In the genomic region with DNA sequence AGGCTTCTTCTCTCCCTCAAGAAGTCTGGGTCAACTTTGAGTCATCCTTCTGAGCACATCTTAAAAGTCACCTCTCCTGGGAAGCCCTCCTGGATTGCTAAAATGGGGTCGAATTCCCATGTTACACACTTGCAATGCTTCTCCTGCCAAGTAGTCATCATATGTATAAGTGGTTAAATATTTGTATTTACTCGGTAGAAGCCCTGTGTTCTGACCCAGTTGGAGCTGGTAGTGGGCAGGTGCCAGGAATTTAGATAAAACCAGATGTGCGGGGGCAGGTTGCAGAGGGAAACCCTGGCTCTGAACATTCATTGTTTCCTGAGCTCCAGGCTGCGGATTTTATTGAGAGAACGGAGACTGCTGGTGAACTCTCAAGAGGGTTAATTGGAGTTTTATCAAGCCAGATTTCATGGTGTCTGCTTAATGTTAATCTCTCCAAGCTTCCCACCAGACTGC, we compare ENCODE assay signal across 19 cellular contexts. TPM values are rescaled to one million over a fixed set of nuclear protein-coding genes. Genes with fewer than 3 reads are reported as not detected.
DNase-seq lines count a peak whose midpoint lies in the region; ATAC-seq, FAIRE-seq and TF ChIP-seq lines count a peak whose summit lies in the region.
"Had no signal": no experiment of that assay in that cellular context is flagged by ENCODE, and none has a peak within 500 bp of the region (broad histone marks: within the 10 kb centered on the region; RNA-seq: fewer than 3 reads in every experiment).

No MANE protein-coding gene starts in this region.

- CTCF ChIA-PET in K562 (lab: Yijun Ruan, JAX; ENCODE audit: low intra/inter-chr PET ratio) = interaction anchor here (0.6 to 6.5 kb wide), 3 partner anchors 89 to 667 kb away, joined by 4 to 147 read pairs (median 5); no protein-coding TSS in a partner anchor

- TF ChIP-seq CTCF in K562 (IDR thresholded peaks at IDR 0.05 in 2 of 3, conservative IDR thresholded peaks at IDR 0.05 in 1 of 3; ENCODE audit: insufficient read depth in 2 of 3, low read depth in 1 of 3, low read length in 3 of 3) (no peak), omental fat pad (IDR thresholded peaks at IDR 0.05) (no peak)

- WGBS in K562 (ENCODE audit: insufficient coverage, low coverage, missing lambda C conversion rate) = 8% methylated on average over 5 of the region's 5 CpGs

- H3K9me3 ChIP-seq in BLaER1 = no peaks in the 10 kb centered on the region
- no peaks in the 10 kb centered on the region for H3K9me3 ChIP-seq in Karpas-422 (ENCODE audit: low read length)
- no peaks in the 10 kb centered on the region for H3K9me3 ChIP-seq in K562 (replicated peaks; ENCODE audit: control insufficient read depth, insufficient read depth, low read depth, low read length)
- H3K9me3 ChIP-seq: mucosa of descending colon, pancreas, spleen had no signal

- no peak for FAIRE-seq in K562 (lab: Jason Lieb, UNC)
- FAIRE-seq: GM12891, kidney, pancreas had no signal

- no peaks in the 10 kb centered on the region for H3K9me1 ChIP-seq in K562 (ENCODE audit: control insufficient read depth, insufficient read depth, low read length)

- H3K4me1 ChIP-seq in BLaER1 = peaks cover 73% of the 10 kb centered on the region
- H3K4me1 ChIP-seq in Karpas-422 (ENCODE audit: low read length) = peaks cover 6% of the 10 kb centered on the region
- H3K4me1 ChIP-seq in K562 (replicated peaks in 1 of 2; ENCODE audit: control insufficient read depth in 2 of 2, insufficient read depth in 2 of 2, low read length in 2 of 2) = peaks cover 12 to 21% of the 10 kb centered on the region in 2 experiments; a peak in 3 of 5 replicates

- H3K9me3 Mint-ChIP-seq in activated naive CD4-positive, alpha-beta T cell treated with anti-CD3 and anti-CD28 coated beads, Interleukin-2, amount 50 U/mL, for 72 hours = no peaks in the 10 kb centered on the region
- H3K9me3 Mint-ChIP-seq: activated naive CD8-positive, alpha-beta T cell treated with anti-CD3 and anti-CD28 coated beads, Interleukin-2, amount 10 ng/mL, durations not matched to agents 7 days and 5 days; CD8-positive, alpha-beta T cell; H9; stimulated activated naive CD8-positive, alpha-beta T cell treated with anti-CD3 and anti-CD28 coated beads, Interleukin-15, Interleukin-2, amounts not matched to agents 100 ng/mL and 50 ng/mL, for 24 hours; T-cell had no signal

- H3K27ac Mint-ChIP-seq in activated naive CD4-positive, alpha-beta T cell treated with anti-CD3 and anti-CD28 coated beads, Interleukin-2, amount 50 U/mL, for 72 hours = no peak overlapping the region
- H3K27ac Mint-ChIP-seq: activated naive CD8-positive, alpha-beta T cell treated with anti-CD3 and anti-CD28 coated beads, Interleukin-2, amount 10 ng/mL, durations not matched to agents 7 days and 5 days; CD8-positive, alpha-beta T cell; H9; stimulated activated naive CD8-positive, alpha-beta T cell treated with anti-CD3 and anti-CD28 coated beads, Interleukin-15, Interleukin-2, amounts not matched to agents 100 ng/mL and 50 ng/mL, for 24 hours; T-cell had no signal

- no TSS peak for BruUV-seq in K562 (replicated peaks; lab: Mats Ljungman, UMichigan)

- no peak overlapping the region for H3K4me3 ChIP-seq in BLaER1
- no peak overlapping the region for H3K4me3 ChIP-seq in Karpas-422 (ENCODE audit: low read length)
- no peak overlapping the region for H3K4me3 ChIP-seq in K562
- H3K4me3 ChIP-seq: mucosa of descending colon, pancreas, spleen had no signal

- H3K79me2 ChIP-seq in Karpas-422 (ENCODE audit: low read length) (no peaks in the 10 kb centered on the region), K562 (ENCODE audit: control insufficient read depth, insufficient read depth, low read length) (no peaks in the 10 kb centered on the region)

- H3K36me3 ChIP-seq in BLaER1 (no peaks in the 10 kb centered on the region), Karpas-422 (ENCODE audit: insufficient read depth, low read length) (no peaks in the 10 kb centered on the region), K562 (ENCODE audit: control insufficient read depth, insufficient read depth, low read length) (no peaks in the 10 kb centered on the region)
- H3K36me3 ChIP-seq: pancreas, spleen had no signal

- H3K27me3 ChIP-seq in BLaER1 (no peaks in the 10 kb centered on the region), Karpas-422 (ENCODE audit: low read length) (no peaks in the 10 kb centered on the region), K562 (ENCODE audit: control insufficient read depth in 2 of 2, insufficient read depth in 2 of 2, low read length in 2 of 2) (peaks cover 8 to 24% of the 10 kb centered on the region in 2 experiments; a peak in 3 of 5 replicates)
- H3K27me3 ChIP-seq: pancreas had no signal

- TF ChIP-seq RAD21 in K562 (CRISPR knock-in tag; conservative IDR thresholded peaks at IDR 0.05 in 1 of 2, IDR thresholded peaks at IDR 0.05 in 1 of 2) = no peak

- in situ Hi-C loops in K562 (cut with MboI) = loop anchor here (5.0 kb wide), 1 partner anchor 92 kb away; no protein-coding TSS in a partner anchor

- no peak for TF ChIP-seq POLR2A in K562 (conservative IDR thresholded peaks at IDR 0.05)

- intact Hi-C loops in K562 (cut with micrococcal nuclease) = no loop called here

- no peaks in the 10 kb centered on the region for H3K36me3 Mint-ChIP-seq in activated naive CD4-positive, alpha-beta T cell treated with anti-CD3 and anti-CD28 coated beads, Interleukin-2, amount 50 U/mL, for 72 hours
- H3K36me3 Mint-ChIP-seq: activated naive CD8-positive, alpha-beta T cell treated with anti-CD3 and anti-CD28 coated beads, Interleukin-2, amount 10 ng/mL, durations not matched to agents 7 days and 5 days; T-cell had no signal

- ATAC-seq in K562 (no peak), omental fat pad (ENCODE audit: low FRiP score) (peak; percentile 40)
- no peak for ATAC-seq in activated naive CD4-positive, alpha-beta T cell treated with anti-CD3 and anti-CD28 coated beads, Interleukin-2, amount 50 U/mL, for 72 hours
- ATAC-seq: CD8-positive, alpha-beta T cell; mucosa of descending colon; pancreas; PC-3; T-cell had no signal

- H3K27ac ChIP-seq in BLaER1 (peak overlapping the region; percentile 67), Karpas-422 (ENCODE audit: low read length) (no peak overlapping the region), K562 (ENCODE audit: extremely low read depth, low read depth, low read length) (no peak overlapping the region)
- H3K27ac ChIP-seq: pancreas, spleen had no signal

- H2AFZ ChIP-seq in Karpas-422 (ENCODE audit: low read length) = no peak overlapping the region
- no peak overlapping the region for H2AFZ ChIP-seq in K562 (ENCODE audit: low read depth, low read length)

- DNase-seq in Karpas-422 = peak; percentile 24
- no peak for DNase-seq in K562 (ENCODE audit: extremely low read depth in 1 of 4, low spot score in 3 of 4)
- no peak for DNase-seq in omental fat pad (ENCODE audit: low spot score)
- DNase-seq in occipital lobe (lab: John Stamatoyannopoulos, UW) = no peak
- no peak for DNase-seq in activated naive CD4-positive, alpha-beta T cell treated with anti-CD3 and anti-CD28 coated beads, Interleukin-2, amount 50 U/mL, for 72 hours (ENCODE audit: low spot score in 2 of 2)
- no peak for DNase-seq in cerebellar cortex (ENCODE audit: low spot score)
- DNase-seq: activated CD8-positive, alpha-beta memory T cell treated with anti-CD3 and anti-CD28 coated beads, Interleukin-2, amount 50 U/mL, for 48 hours; activated naive CD8-positive, alpha-beta T cell treated with anti-CD3 and anti-CD28 coated beads, Interleukin-2, amount 10 ng/mL, durations not matched to agents 7 days and 5 days; CD8-positive, alpha-beta T cell; H9; kidney; mucosa of descending colon; PC-3; spleen; T-cell had no signal

- H3K9me2 ChIP-seq in Karpas-422 (replicated peaks; ENCODE audit: insufficient read depth, low read length) = no peaks in the 10 kb centered on the region

- H3K9ac ChIP-seq in BLaER1 = peak overlapping the region; percentile 56; the same call in 1 of the 2 replicates
- H3K9ac ChIP-seq in Karpas-422 (ENCODE audit: low read length) = no peak overlapping the region
- H3K9ac ChIP-seq in K562 (ENCODE audit: insufficient read depth in 1 of 2, low read depth in 2 of 2, low read length in 2 of 2) = no peak overlapping the region; a peak in 1 of 4 replicates

- TF ChIP-seq EP300 in K562 (IDR thresholded peaks at IDR 0.05; ENCODE audit: low read length) = no peak

- peak overlapping the region; percentile 81 for H3K4me2 ChIP-seq in BLaER1
- H3K4me2 ChIP-seq in Karpas-422 (ENCODE audit: low read depth, low read length, poor library complexity, severe bottlenecking) = no peak overlapping the region
- H3K4me2 ChIP-seq in K562 (ENCODE audit: insufficient read depth, low read length) = no peak overlapping the region; the same call in 1 of the 2 replicates

- no peaks in the 10 kb centered on the region for H4K20me1 ChIP-seq in BLaER1
- H4K20me1 ChIP-seq in Karpas-422 (ENCODE audit: insufficient read depth, low read depth, low read length) = no peaks in the 10 kb centered on the region
- peaks cover 4% of the 10 kb centered on the region; the same call in 1 of the 2 replicates for H4K20me1 ChIP-seq in K562 (replicated peaks; ENCODE audit: control insufficient read depth, insufficient read depth, low read length)

- POLR2A ChIA-PET in K562 (lab: Yijun Ruan, JAX) = interaction anchor here (0.6 to 1.3 kb wide), 5 partner anchors 12 to 81 kb away, joined by 3 to 4 read pairs (median 3); no protein-coding TSS in a partner anchor

RNA-seq across cellular contexts. Expression of a gene that starts 52.8 kb away (rescaled TPM):
- total RNA-seq in Karpas-422 (2014; rRNA removed; shearing (Covaris generic); ENCODE audit: low replicate concordance) = 1,479 and 2,277 TPM in 2 replicates
- total RNA-seq in K562 (2011; cell fraction: chromatin; rRNA removed; ENCODE audit: low replicate concordance) = 326 and 345 TPM in 2 replicates
- total RNA-seq in K562 (2011; cell fraction: nucleolus; rRNA removed) = 341 and 370 TPM in 2 replicates
- 557 and 1,073 TPM in 2 replicates for total RNA-seq in K562 (2011; cell fraction: nucleoplasm; rRNA removed)
- total RNA-seq in K562 (2014; rRNA removed) = 3,111 and 3,495 TPM in 2 replicates
- 3,683 and 3,950 TPM in 2 replicates for total RNA-seq in K562 (2014; rRNA removed; fragmentation: Illumina TruSeq; extraction: Trizol)
- total RNA-seq in K562 (2015; rRNA removed; fragmentation: Illumina TruSeq; extraction: Trizol) = 3,549 and 3,642 TPM in 2 replicates
- total RNA-seq in K562 (2021) = 1,751 and 1,781 TPM in 2 replicates
- 2,818 and 2,821 TPM in 2 replicates for polyA plus RNA-seq in K562 (2011; rRNA removed)
- 831 and 2,063 TPM in 2 replicates for polyA plus RNA-seq in K562 (2011; cell fraction: cytosol; rRNA removed)
- polyA plus RNA-seq in K562 (2011; cell fraction: nucleus; rRNA removed) = 469 and 968 TPM in 2 replicates
- polyA plus RNA-seq in K562 (2012) = 3,491 and 4,910 TPM in 2 replicates
- polyA plus RNA-seq in K562 (2014; fragmentation: Illumina TruSeq; extraction: Trizol) = 3,852 and 4,443 TPM in 2 replicates
- 1,000 to 10,000 TPM; 2,542 to 2,758 TPM for polyA plus RNA-seq in K562 (2014; fragmentation: Nextera tagmentation; extraction: Ambion mirVana)
- polyA plus RNA-seq in K562 (2014; rRNA removed) = 4,338 and 4,526 TPM in 2 replicates
- 1,269 and 1,421 TPM in 2 replicates for polyA minus RNA-seq in K562 (2011; rRNA and poly(A)+ RNA removed)
- 631 and 637 TPM in 2 replicates for polyA minus RNA-seq in K562 (2011; cell fraction: cytosol; rRNA and poly(A)+ RNA removed)
- 128 and 273 TPM in 2 replicates for polyA minus RNA-seq in K562 (2011; cell fraction: nucleus; rRNA and poly(A)+ RNA removed)
- total RNA-seq in omental fat pad = 1,000 to 10,000 TPM in 2 of 4 donors, 100 to 1,000 TPM in 2; 867 to 1,131 (median 994) TPM
- total RNA-seq in occipital lobe = 852 TPM
- total RNA-seq in activated naive CD4-positive, alpha-beta T cell treated with anti-CD3 and anti-CD28 coated beads, Interleukin-2, amount 50 U/mL, for 72 hours = 1,000 to 10,000 TPM; 1,409 to 1,417 TPM
